Comparison of ENCODE assay signal across 8 cellular contexts in the genomic region with DNA sequence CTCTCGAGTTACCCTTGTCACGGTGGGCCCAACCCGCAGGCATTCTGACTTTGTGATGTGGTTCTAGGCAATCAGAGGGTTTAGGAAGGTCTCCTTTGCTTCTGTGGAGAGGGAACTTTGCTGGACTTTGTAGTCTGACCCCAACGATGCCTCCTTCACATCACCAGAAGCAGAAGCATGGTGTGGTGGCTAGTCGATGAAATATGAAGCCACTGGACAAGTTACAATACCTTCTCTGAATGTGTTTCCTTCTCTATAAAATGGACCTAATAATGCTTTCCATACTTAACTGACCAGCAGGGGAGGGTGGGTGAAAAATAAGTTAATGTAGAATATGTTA. TPM values are rescaled to one million over a fixed set of nuclear protein-coding genes. Genes with fewer than 3 reads are reported as not detected.
DNase-seq lines count a peak whose midpoint lies in the region; ATAC-seq, FAIRE-seq and TF ChIP-seq lines count a peak whose summit lies in the region.

No MANE protein-coding gene starts in this region.

- no peaks in the 10 kb centered on the region for H3K36me3 ChIP-seq in CD4-positive, alpha-beta memory T cell (ENCODE audit: insufficient read depth, low read length)
- no peaks in the 10 kb centered on the region for H3K36me3 ChIP-seq in osteoblast (ENCODE audit: insufficient read depth, low read length)

- intact Hi-C loops in CD4-positive, alpha-beta memory T cell (cut with micrococcal nuclease) = loop anchor here (10.0 kb wide), 1 partner anchor 533 kb away; no protein-coding TSS in a partner anchor

- peaks cover 23% of the 10 kb centered on the region for H3K4me1 ChIP-seq in CD4-positive, alpha-beta memory T cell (ENCODE audit: insufficient read depth, low read length)
- H3K4me1 ChIP-seq in osteoblast (ENCODE audit: insufficient read depth, low read length) = peaks cover 9% of the 10 kb centered on the region

- H3K4me2 ChIP-seq in osteoblast (ENCODE audit: insufficient read depth, low read length) = peak overlapping the region; percentile 85

- no peaks in the 10 kb centered on the region for H3K9me3 ChIP-seq in CD4-positive, alpha-beta memory T cell (ENCODE audit: control insufficient read depth in 1 of 2, low read length in 2 of 2)
- no peaks in the 10 kb centered on the region for H3K9me3 ChIP-seq in osteoblast (ENCODE audit: low read depth, low read length)

- CTCF ChIA-PET in CD4-positive, alpha-beta memory T cell (lab: Charles Lee; ENCODE audit: partially characterized antibody) = interaction anchor here (0.7 to 8.2 kb wide), 15 partner anchors 10 to 313 kb away, joined by 3 to 142 read pairs (median 4); no protein-coding TSS in a partner anchor

- peak overlapping the region; percentile 57 for H3K27ac ChIP-seq in CD4-positive, alpha-beta memory T cell (ENCODE audit: low read depth, low read length)
- H3K27ac ChIP-seq in osteoblast (ENCODE audit: low read depth, low read length) = peak overlapping the region; percentile 68

- POLR2A ChIA-PET in CD4-positive, alpha-beta memory T cell (lab: Charles Lee; ENCODE audit: partially characterized antibody) = interaction anchor here (0.6 to 2.2 kb wide), 7 partner anchors 8 to 306 kb away, joined by 3 to 8 read pairs (median 6); no protein-coding TSS in a partner anchor

- peaks cover 5% of the 10 kb centered on the region for H3K79me2 ChIP-seq in osteoblast (ENCODE audit: insufficient read depth, low read length)

- H3K9me3 Mint-ChIP-seq in CD4-positive, alpha-beta memory T cell = peaks cover 0 to 11% (median 3%) of the 10 kb centered on the region in 8 donors

- no peaks in the 10 kb centered on the region for H3K27me3 ChIP-seq in CD4-positive, alpha-beta memory T cell (ENCODE audit: insufficient read depth, low read length)
- H3K27me3 ChIP-seq in osteoblast (ENCODE audit: insufficient read depth, low read length) = no peaks in the 10 kb centered on the region

- ATAC-seq in HG03439 (IDR thresholded peaks at IDR 0.05; ENCODE audit: unreplicated experiment) (no peak), GM21619 (IDR thresholded peaks at IDR 0.05; ENCODE audit: unreplicated experiment) (no peak), HG03196 (IDR thresholded peaks at IDR 0.05; ENCODE audit: unreplicated experiment) (no peak)

- H3K4me3 Mint-ChIP-seq in CD4-positive, alpha-beta memory T cell = peak overlapping the region; percentile 92 to 98 (median 95)

- no peak for DNase-seq in CD4-positive, alpha-beta memory T cell
- peak; percentile 1 for DNase-seq in RPMI7951 (ENCODE audit: low read depth)
- DNase-seq in fibroblast of peridontal ligament (ENCODE audit: extremely low read depth) = peak; percentile 20
- peak; percentile 72 for DNase-seq in osteoblast (ENCODE audit: insufficient read length, low spot score, missing footprints)
- no peak for DNase-seq in RCC 7860 (ENCODE audit: low spot score)

- H2AFZ ChIP-seq in osteoblast (ENCODE audit: low read length) = peak overlapping the region; percentile 95

- TF ChIP-seq CTCF in osteoblast (IDR thresholded peaks at IDR 0.05; ENCODE audit: extremely low read depth, low read depth, low read length) = no peak

- no peaks in the 10 kb centered on the region for H4K20me1 ChIP-seq in osteoblast (ENCODE audit: insufficient read depth, low read length)

- H3K27me3 Mint-ChIP-seq in CD4-positive, alpha-beta memory T cell = no peaks in the 10 kb centered on the region

- peak overlapping the region; percentile 73 to 83 for H3K4me3 ChIP-seq in CD4-positive, alpha-beta memory T cell (ENCODE audit: low read length in 2 of 2)
- H3K4me3 ChIP-seq in osteoblast (ENCODE audit: insufficient read depth, low read length) = peak overlapping the region; percentile 94

- FAIRE-seq in RCC 7860 (lab: Jason Lieb, UNC) = no peak

- H3K27ac Mint-ChIP-seq in CD4-positive, alpha-beta memory T cell = peak overlapping the region in 6 of 7 donors; percentile 72 to 98 (median 90)

- H3K4me1 Mint-ChIP-seq in CD4-positive, alpha-beta memory T cell = peaks cover 19 to 47% (median 31%) of the 10 kb centered on the region in 4 donors

- H3K36me3 Mint-ChIP-seq in CD4-positive, alpha-beta memory T cell = peaks cover 0 to 6% of the 10 kb centered on the region in 2 donors

RNA-seq across cellular contexts. Expression of a gene that starts 0.6 kb away (rescaled TPM):
- total RNA-seq in CD4-positive, alpha-beta memory T cell = 10 to 100 TPM; 14.2 to 15.4 TPM
- polyA plus RNA-seq in CD4-positive, alpha-beta memory T cell = 1 to 10 TPM; 4.0 to 6.2 TPM
- 0.84 and 0.98 TPM in 2 replicates for total RNA-seq in RPMI7951 (2014; rRNA removed; shearing (Covaris generic))
- total RNA-seq in osteoblast = 7.2 and 12.7 TPM in 2 replicates

Comparison
In these comparisons a context has a peak if more than half of its experiments do, and no peak if none do; other contexts are left out.
1. DNase-seq: peak in RPMI7951 (single experiment), fibroblast of peridontal ligament (single experiment) and osteoblast (single experiment); none in CD4-positive, alpha-beta memory T cell (0 of 5) and RCC 7860 (single experiment).